Comparison of ENCODE assay signal across 11 cellular contexts in genomic region chr19:18174983-18175382, GRCh38. TPM values are rescaled to one million over a fixed set of nuclear protein-coding genes. Genes with fewer than 3 reads are reported as not detected.
DNase-seq lines count a peak whose midpoint lies in the region; ATAC-seq, FAIRE-seq and TF ChIP-seq lines count a peak whose summit lies in the region.
"Had no signal": no experiment of that assay in that cellular context is flagged by ENCODE, and none has a peak within 500 bp of the region (broad histone marks: within the 10 kb centered on the region; RNA-seq: fewer than 3 reads in every experiment).

No MANE protein-coding gene starts in this region.

- H3K4me1 ChIP-seq in CD4-positive, alpha-beta memory T cell (ENCODE audit: insufficient read depth, low read length), result peaks cover 18% of the 10 kb centered on the region
- peaks cover 14 to 28% of the 10 kb centered on the region in 2 experiments for H3K4me1 ChIP-seq in K562 (replicated peaks in 1 of 2; ENCODE audit: control insufficient read depth in 2 of 2, insufficient read depth in 2 of 2, low read length in 2 of 2)
- peaks cover 5 to 13% of the 10 kb centered on the region in 2 donors for H3K4me1 ChIP-seq in naive thymus-derived CD4-positive, alpha-beta T cell (ENCODE audit: control insufficient read depth in 2 of 2, insufficient read depth in 2 of 2, low read length in 2 of 2)

- no peak for TF ChIP-seq CTCF in K562 (IDR thresholded peaks at IDR 0.05 in 2 of 3, conservative IDR thresholded peaks at IDR 0.05 in 1 of 3; ENCODE audit: insufficient read depth in 2 of 3, low read depth in 1 of 3, low read length in 3 of 3)

- H3K9me3 ChIP-seq in CD4-positive, alpha-beta memory T cell (ENCODE audit: control insufficient read depth in 1 of 2, low read length in 2 of 2), result no peaks in the 10 kb centered on the region
- no peaks in the 10 kb centered on the region for H3K9me3 ChIP-seq in K562 (replicated peaks; ENCODE audit: control insufficient read depth, insufficient read depth, low read depth, low read length)
- no peaks in the 10 kb centered on the region for H3K9me3 ChIP-seq in naive thymus-derived CD4-positive, alpha-beta T cell (ENCODE audit: control insufficient read depth in 2 of 3, low read length in 3 of 3)

- no peak for DNase-seq in CD4-positive, alpha-beta memory T cell
- peak in 2 of 4 experiments; percentile 10 to 25 for DNase-seq in K562 (ENCODE audit: extremely low read depth in 1 of 4, low spot score in 3 of 4)
- no peak for DNase-seq in naive thymus-derived CD4-positive, alpha-beta T cell
- DNase-seq in COLO668 (lab: John Stamatoyannopoulos, UW; ENCODE audit: unreplicated experiment), result no peak
- DNase-seq in hypothalamus (lab: John Stamatoyannopoulos, UW), result no peak
- DNase-seq: effector CD8-positive, alpha-beta T cell; nephron progenitor cell had no signal

- no peaks in the 10 kb centered on the region for H3K9me1 ChIP-seq in K562 (ENCODE audit: control insufficient read depth, insufficient read depth, low read length)

- CTCF ChIA-PET in CD4-positive, alpha-beta memory T cell (lab: Charles Lee; ENCODE audit: partially characterized antibody), result interaction anchor here (0.8 to 1.5 kb wide), 3 partner anchors 63 to 83 kb away, joined by 4 to 6 read pairs (median 4); no protein-coding TSS in a partner anchor
- CTCF ChIA-PET in K562 (lab: Yijun Ruan, JAX; ENCODE audit: low intra/inter-chr PET ratio), result no interaction called here
- CTCF ChIA-PET in naive thymus-derived CD4-positive, alpha-beta T cell (lab: Charles Lee), result interaction anchor here (0.9 to 2.1 kb wide), 2 partner anchors 13 to 17 kb away, joined by 3 to 4 read pairs; no protein-coding TSS in a partner anchor

- TF ChIP-seq POLR2A in K562 (conservative IDR thresholded peaks at IDR 0.05), result no peak

- no peaks in the 10 kb centered on the region for H3K27me3 Mint-ChIP-seq in CD4-positive, alpha-beta memory T cell
- no peaks in the 10 kb centered on the region for H3K27me3 Mint-ChIP-seq in IgD-negative memory B cell
- H3K27me3 Mint-ChIP-seq in naive thymus-derived CD4-positive, alpha-beta T cell, result no peaks in the 10 kb centered on the region

- FAIRE-seq in K562 (lab: Jason Lieb, UNC), result no peak

- peaks cover 5 to 7% of the 10 kb centered on the region in 2 donors for H3K36me3 Mint-ChIP-seq in CD4-positive, alpha-beta memory T cell
- peaks cover 21% of the 10 kb centered on the region for H3K36me3 Mint-ChIP-seq in IgD-negative memory B cell
- H3K36me3 Mint-ChIP-seq in naive thymus-derived CD4-positive, alpha-beta T cell, result peaks cover 0 to 25% (median 0%) of the 10 kb centered on the region in 5 donors

- H4K20me1 ChIP-seq in K562 (replicated peaks; ENCODE audit: control insufficient read depth, insufficient read depth, low read length), result no peaks in the 10 kb centered on the region

- H2AFZ ChIP-seq in K562 (ENCODE audit: low read depth, low read length), result peak overlapping the region; percentile 23

- H3K27me3 ChIP-seq in CD4-positive, alpha-beta memory T cell (ENCODE audit: insufficient read depth, low read length), result no peaks in the 10 kb centered on the region
- H3K27me3 ChIP-seq in K562 (ENCODE audit: control insufficient read depth in 2 of 2, insufficient read depth in 2 of 2, low read length in 2 of 2), result no peaks in the 10 kb centered on the region
- H3K27me3 ChIP-seq in naive thymus-derived CD4-positive, alpha-beta T cell (ENCODE audit: control insufficient read depth in 2 of 2, insufficient read depth in 2 of 2, low read length in 2 of 2), result no peaks in the 10 kb centered on the region

- peaks cover 3 to 20% (median 9%) of the 10 kb centered on the region in 4 donors for H3K4me1 Mint-ChIP-seq in CD4-positive, alpha-beta memory T cell
- peaks cover 27 to 51% (median 47%) of the 10 kb centered on the region in 3 donors for H3K4me1 Mint-ChIP-seq in IgD-negative memory B cell
- H3K4me1 Mint-ChIP-seq in naive thymus-derived CD4-positive, alpha-beta T cell, result peaks cover 0 to 29% (median 9%) of the 10 kb centered on the region in 7 donors

- H3K9me3 Mint-ChIP-seq in CD4-positive, alpha-beta memory T cell, result no peaks in the 10 kb centered on the region
- H3K9me3 Mint-ChIP-seq in IgD-negative memory B cell, result no peaks in the 10 kb centered on the region
- H3K9me3 Mint-ChIP-seq in naive thymus-derived CD4-positive, alpha-beta T cell, result no peaks in the 10 kb centered on the region
- H3K9me3 Mint-ChIP-seq: nephron progenitor cell had no signal

- BruUV-seq in K562 (replicated peaks; lab: Mats Ljungman, UMichigan), result no TSS peak

- peak overlapping the region; percentile 60 to 97; a peak in 3 of 4 replicates for H3K9ac ChIP-seq in K562 (ENCODE audit: insufficient read depth in 1 of 2, low read depth in 2 of 2, low read length in 2 of 2)

- no peak overlapping the region for H3K4me3 ChIP-seq in CD4-positive, alpha-beta memory T cell (ENCODE audit: low read length in 2 of 2)
- H3K4me3 ChIP-seq in K562, result peak overlapping the region; percentile 51
- no peak overlapping the region for H3K4me3 ChIP-seq in naive thymus-derived CD4-positive, alpha-beta T cell (ENCODE audit: low read length)

- H3K27ac ChIP-seq in CD4-positive, alpha-beta memory T cell (ENCODE audit: low read depth, low read length), result no peak overlapping the region
- peak overlapping the region; percentile 6; the same call in 2 of the 3 replicates for H3K27ac ChIP-seq in K562 (ENCODE audit: extremely low read depth, low read depth, low read length)
- no peak overlapping the region for H3K27ac ChIP-seq in naive thymus-derived CD4-positive, alpha-beta T cell (ENCODE audit: low read depth, low read length)

- WGBS in K562 (ENCODE audit: insufficient coverage, low coverage, missing lambda C conversion rate), result 39% methylated on average over 11 of the region's 11 CpGs

- H3K4me2 ChIP-seq in K562 (ENCODE audit: insufficient read depth, low read length), result peak overlapping the region; percentile 88

- in situ Hi-C loops in K562 (cut with MboI), result no loop called here

- peak overlapping the region in 6 of 8 donors; percentile 10 to 93 (median 34) for H3K4me3 Mint-ChIP-seq in CD4-positive, alpha-beta memory T cell
- peak overlapping the region; percentile 95 to 99 (median 98) for H3K4me3 Mint-ChIP-seq in IgD-negative memory B cell
- peak overlapping the region in 9 of 10 donors; percentile 9 to 94 (median 38) for H3K4me3 Mint-ChIP-seq in naive thymus-derived CD4-positive, alpha-beta T cell

- TF ChIP-seq EP300 in K562 (IDR thresholded peaks at IDR 0.05; ENCODE audit: low read length), result no peak

- peaks cover 15% of the 10 kb centered on the region for H3K79me2 ChIP-seq in K562 (ENCODE audit: control insufficient read depth, insufficient read depth, low read length)

- no peaks in the 10 kb centered on the region for H3K36me3 ChIP-seq in CD4-positive, alpha-beta memory T cell (ENCODE audit: insufficient read depth, low read length)
- H3K36me3 ChIP-seq in K562 (ENCODE audit: control insufficient read depth, insufficient read depth, low read length), result peaks cover 42% of the 10 kb centered on the region; the same call in 2 of the 3 replicates
- no peaks in the 10 kb centered on the region for H3K36me3 ChIP-seq in naive thymus-derived CD4-positive, alpha-beta T cell (ENCODE audit: control insufficient read depth in 2 of 3, insufficient read depth in 3 of 3, low read length in 3 of 3)

- intact Hi-C loops in CD4-positive, alpha-beta memory T cell (cut with micrococcal nuclease), result loop anchor here (2.0 kb wide), 1 partner anchor 22 kb away; the partner anchor contains the start of gene PIK3R2
- intact Hi-C loops in K562 (cut with micrococcal nuclease), result no loop called here
- intact Hi-C loops in naive thymus-derived CD4-positive, alpha-beta T cell (cut with micrococcal nuclease), result loop anchor here in 1 of 2 donors (1.0 kb wide), 1 partner anchor 17 kb away; no protein-coding TSS in a partner anchor

- POLR2A ChIA-PET in CD4-positive, alpha-beta memory T cell (lab: Charles Lee; ENCODE audit: partially characterized antibody), result interaction anchor here (1.0 to 1.6 kb wide), 5 partner anchors 11 to 105 kb away, joined by 3 to 8 read pairs (median 4); partner anchors contain the start of gene IL12RB1
- POLR2A ChIA-PET in K562 (lab: Yijun Ruan, JAX), result interaction anchor here (0.6 kb wide), 2 partner anchors 9 to 18 kb away, joined by 3 to 4 read pairs; partner anchors contain the start of gene MPV17L2
- POLR2A ChIA-PET in naive thymus-derived CD4-positive, alpha-beta T cell (lab: Charles Lee), result interaction anchor here (0.8 to 1.6 kb wide), 3 partner anchors 10 to 57 kb away, joined by 3 to 11 read pairs (median 3); partner anchors contain the start of gene MPV17L2

- ATAC-seq in K562, result no peak
- ATAC-seq in naive thymus-derived CD4-positive, alpha-beta T cell, result no peak
- ATAC-seq in esophagus mucosa, result no peak
- ATAC-seq in GM18909 (IDR thresholded peaks at IDR 0.05; ENCODE audit: poor library complexity, unreplicated experiment), result no peak

- no peak for TF ChIP-seq RAD21 in K562 (CRISPR knock-in tag; conservative IDR thresholded peaks at IDR 0.05 in 1 of 2, IDR thresholded peaks at IDR 0.05 in 1 of 2)

- H3K27ac Mint-ChIP-seq in CD4-positive, alpha-beta memory T cell, result peak overlapping the region in 1 of 7 donors; percentile 76
- peak overlapping the region; percentile 98 to 99 (median 99) for H3K27ac Mint-ChIP-seq in IgD-negative memory B cell
- no peak overlapping the region for H3K27ac Mint-ChIP-seq in naive thymus-derived CD4-positive, alpha-beta T cell
- H3K27ac Mint-ChIP-seq: nephron progenitor cell had no signal

RNA-seq across cellular contexts. Expression of gene IFI30, which starts 1.4 kb away (rescaled TPM):
- total RNA-seq in CD4-positive, alpha-beta memory T cell, result 10 to 100 TPM; 48.3 to 56.9 TPM
- 10 to 100 TPM in 1 of 2 donors, 1 to 10 TPM in 1; 6.3 to 16.7 TPM for polyA plus RNA-seq in CD4-positive, alpha-beta memory T cell
- 473 TPM for polyA plus RNA-seq in IgD-negative memory B cell
- total RNA-seq in K562 (2011; cell fraction: chromatin; rRNA removed; ENCODE audit: low replicate concordance), result 38.5 and 88.6 TPM in 2 replicates
- 187 and 195 TPM in 2 replicates for total RNA-seq in K562 (2011; cell fraction: nucleolus; rRNA removed)
- 104 and 132 TPM in 2 replicates for total RNA-seq in K562 (2011; cell fraction: nucleoplasm; rRNA removed)
- 109 and 168 TPM in 2 replicates for total RNA-seq in K562 (2014; rRNA removed)
- 56.6 and 63.7 TPM in 2 replicates for total RNA-seq in K562 (2014; rRNA removed; fragmentation: Illumina TruSeq; extraction: Trizol)
- total RNA-seq in K562 (2015; rRNA removed; fragmentation: Illumina TruSeq; extraction: Trizol), result 74.3 and 78.9 TPM in 2 replicates
- total RNA-seq in K562 (2021), result 103 and 119 TPM in 2 replicates
- polyA plus RNA-seq in K562 (2011; rRNA removed), result 68.3 and 111 TPM in 2 replicates
- polyA plus RNA-seq in K562 (2011; cell fraction: cytosol; rRNA removed), result 119 and 287 TPM in 2 replicates
- 39.3 and 70.8 TPM in 2 replicates for polyA plus RNA-seq in K562 (2011; cell fraction: nucleus; rRNA removed)
- polyA plus RNA-seq in K562 (2012), result 58.1 and 113 TPM in 2 replicates
- polyA plus RNA-seq in K562 (2014; fragmentation: Illumina TruSeq; extraction: Trizol), result 108 and 148 TPM in 2 replicates
- polyA plus RNA-seq in K562 (2014; fragmentation: Nextera tagmentation; extraction: Ambion mirVana), result 100 to 1,000 TPM; 343 to 430 TPM
- polyA plus RNA-seq in K562 (2014; rRNA removed), result 129 and 166 TPM in 2 replicates
- 52.6 and 94.8 TPM in 2 replicates for polyA minus RNA-seq in K562 (2011; rRNA and poly(A)+ RNA removed)
- 53.2 and 63.4 TPM in 2 replicates for polyA minus RNA-seq in K562 (2011; cell fraction: cytosol; rRNA and poly(A)+ RNA removed)
- polyA minus RNA-seq in K562 (2011; cell fraction: nucleus; rRNA and poly(A)+ RNA removed), result 10.0 and 11.3 TPM in 2 replicates
- 100 to 1,000 TPM in 2 of 5 experiments, 10 to 100 TPM in 3; 51.3 to 514 (median 59.5) TPM for total RNA-seq in naive thymus-derived CD4-positive, alpha-beta T cell
- polyA plus RNA-seq in naive thymus-derived CD4-positive, alpha-beta T cell, result 1 to 10 TPM; 6.7 to 7.6 TPM
- total RNA-seq in esophagus mucosa, result 17.0 TPM

RNA-seq across cellular contexts. Expression of gene MPV17L2, which starts 18.0 kb away (rescaled TPM):
- total RNA-seq in CD4-positive, alpha-beta memory T cell, result 1 to 10 TPM; 7.6 to 7.8 TPM
- polyA plus RNA-seq in CD4-positive, alpha-beta memory T cell, result 10 to 100 TPM; 10.5 to 13.7 TPM
- polyA plus RNA-seq in IgD-negative memory B cell, result 16.6 TPM
- 8.8 and 30.9 TPM in 2 replicates for total RNA-seq in K562 (2011; cell fraction: chromatin; rRNA removed; ENCODE audit: low replicate concordance)
- total RNA-seq in K562 (2011; cell fraction: nucleolus; rRNA removed), result 42.9 and 46.5 TPM in 2 replicates
- 23.2 and 24.7 TPM in 2 replicates for total RNA-seq in K562 (2011; cell fraction: nucleoplasm; rRNA removed)
- total RNA-seq in K562 (2014; rRNA removed), result 37.8 and 54.6 TPM in 2 replicates
- 11.7 and 21.1 TPM in 2 replicates for total RNA-seq in K562 (2014; rRNA removed; fragmentation: Illumina TruSeq; extraction: Trizol)
- total RNA-seq in K562 (2015; rRNA removed; fragmentation: Illumina TruSeq; extraction: Trizol), result 27.8 and 28.5 TPM in 2 replicates
- 31.7 and 33.8 TPM in 2 replicates for total RNA-seq in K562 (2021)
- polyA plus RNA-seq in K562 (2011; rRNA removed), result 28.4 and 49.3 TPM in 2 replicates
- polyA plus RNA-seq in K562 (2011; cell fraction: cytosol; rRNA removed), result 61.2 and 112 TPM in 2 replicates
- polyA plus RNA-seq in K562 (2011; cell fraction: nucleus; rRNA removed), result 20.0 and 27.3 TPM in 2 replicates
- polyA plus RNA-seq in K562 (2012), result 30.6 and 34.2 TPM in 2 replicates
- 60.2 and 60.9 TPM in 2 replicates for polyA plus RNA-seq in K562 (2014; fragmentation: Illumina TruSeq; extraction: Trizol)
- 10 to 100 TPM; 10.6 to 11.0 TPM for polyA plus RNA-seq in K562 (2014; fragmentation: Nextera tagmentation; extraction: Ambion mirVana)
- 60.0 and 67.1 TPM in 2 replicates for polyA plus RNA-seq in K562 (2014; rRNA removed)
- polyA minus RNA-seq in K562 (2011; rRNA and poly(A)+ RNA removed), result 14.7 and 21.0 TPM in 2 replicates
- 13.2 and 21.0 TPM in 2 replicates for polyA minus RNA-seq in K562 (2011; cell fraction: cytosol; rRNA and poly(A)+ RNA removed)
- 10.2 and 11.6 TPM in 2 replicates for polyA minus RNA-seq in K562 (2011; cell fraction: nucleus; rRNA and poly(A)+ RNA removed)
- 1 to 10 TPM; 4.8 to 9.4 (median 6.7) TPM for total RNA-seq in naive thymus-derived CD4-positive, alpha-beta T cell
- 10 to 100 TPM in 1 of 2 donors, 1 to 10 TPM in 1; 7.0 to 15.5 TPM for polyA plus RNA-seq in naive thymus-derived CD4-positive, alpha-beta T cell
- 6.8 TPM for total RNA-seq in esophagus mucosa

RNA-seq across cellular contexts. Expression of gene PIK3R2, which starts 22.0 kb away (rescaled TPM):
- 10 to 100 TPM; 18.1 to 23.0 TPM for total RNA-seq in CD4-positive, alpha-beta memory T cell
- polyA plus RNA-seq in CD4-positive, alpha-beta memory T cell, result 1 to 10 TPM; 1.5 to 6.6 TPM
- polyA plus RNA-seq in IgD-negative memory B cell (2.1 TPM), K562 (2011; rRNA removed) (5.3 and 7.8 TPM in 2 replicates), K562 (2014; fragmentation: Illumina TruSeq; extraction: Trizol) (1.5 and 1.6 TPM in 2 replicates), K562 (2014; fragmentation: Nextera tagmentation; extraction: Ambion mirVana) (under 1 TPM; 0.39 to 0.65 TPM), K562 (2014; rRNA removed) (6.1 and 14.0 TPM in 2 replicates)
- total RNA-seq in K562 (2011; cell fraction: chromatin; rRNA removed; ENCODE audit: low replicate concordance), result 17.4 and 45.8 TPM in 2 replicates
- 15.9 and 22.2 TPM in 2 replicates for total RNA-seq in K562 (2011; cell fraction: nucleolus; rRNA removed)
- 10.8 and 13.3 TPM in 2 replicates for total RNA-seq in K562 (2011; cell fraction: nucleoplasm; rRNA removed)
- total RNA-seq in K562 (2014; rRNA removed) (10.8 and 15.3 TPM in 2 replicates), K562 (2014; rRNA removed; fragmentation: Illumina TruSeq; extraction: Trizol) (3.3 and 4.7 TPM in 2 replicates), K562 (2015; rRNA removed; fragmentation: Illumina TruSeq; extraction: Trizol) (6.6 and 6.8 TPM in 2 replicates), K562 (2021) (37.9 and 41.2 TPM in 2 replicates), esophagus mucosa (35.6 TPM)
- polyA plus RNA-seq in K562 (2011; cell fraction: cytosol; rRNA removed), result 5.8 and 9.6 TPM in 2 replicates
- 15.7 and 21.7 TPM in 2 replicates for polyA plus RNA-seq in K562 (2011; cell fraction: nucleus; rRNA removed)
- polyA plus RNA-seq in K562 (2012), result 16.2 and 18.1 TPM in 2 replicates
- 4.9 and 5.2 TPM in 2 replicates for polyA minus RNA-seq in K562 (2011; rRNA and poly(A)+ RNA removed)
- polyA minus RNA-seq in K562 (2011; cell fraction: cytosol; rRNA and poly(A)+ RNA removed), result 19.0 and 26.3 TPM in 2 replicates
- polyA minus RNA-seq in K562 (2011; cell fraction: nucleus; rRNA and poly(A)+ RNA removed), result 5.9 and 12.0 TPM in 2 replicates
- 10 to 100 TPM; 12.3 to 24.6 (median 16.4) TPM for total RNA-seq in naive thymus-derived CD4-positive, alpha-beta T cell
- polyA plus RNA-seq in naive thymus-derived CD4-positive, alpha-beta T cell, result 1 to 10 TPM; 2.2 to 5.1 TPM

RNA-seq across cellular contexts. Expression of gene RAB3A, which starts 28.9 kb away (rescaled TPM):
- total RNA-seq in CD4-positive, alpha-beta memory T cell, result 1 to 10 TPM; 4.7 to 4.8 TPM
- 1 to 10 TPM in 1 of 2 donors, under 1 TPM in 1; 0.59 to 1.0 TPM for polyA plus RNA-seq in CD4-positive, alpha-beta memory T cell
- 1.5 TPM for polyA plus RNA-seq in IgD-negative memory B cell
- total RNA-seq in K562 (2011; cell fraction: chromatin; rRNA removed; ENCODE audit: low replicate concordance), result 10.4 and 16.2 TPM in 2 replicates
- total RNA-seq in K562 (2011; cell fraction: nucleolus; rRNA removed), result 8.7 and 9.3 TPM in 2 replicates
- total RNA-seq in K562 (2011; cell fraction: nucleoplasm; rRNA removed), result 7.6 and 8.3 TPM in 2 replicates
- total RNA-seq in K562 (2014; rRNA removed), result 0.86 and 2.5 TPM in 2 replicates
- 0.26 and 0.69 TPM in 2 replicates for total RNA-seq in K562 (2014; rRNA removed; fragmentation: Illumina TruSeq; extraction: Trizol)
- total RNA-seq in K562 (2015; rRNA removed; fragmentation: Illumina TruSeq; extraction: Trizol), result 1.6 and 1.7 TPM in 2 replicates
- total RNA-seq in K562 (2021), result 3.7 and 5.1 TPM in 2 replicates
- 0.84 and 2.9 TPM in 2 replicates for polyA plus RNA-seq in K562 (2011; rRNA removed)
- polyA plus RNA-seq in K562 (2011; cell fraction: cytosol; rRNA removed), result 1.7 and 3.2 TPM in 2 replicates
- 4.7 and 6.5 TPM in 2 replicates for polyA plus RNA-seq in K562 (2011; cell fraction: nucleus; rRNA removed)
- 1.5 and 2.0 TPM in 2 replicates for polyA plus RNA-seq in K562 (2012)
- 1.9 and 2.8 TPM in 2 replicates for polyA plus RNA-seq in K562 (2014; fragmentation: Illumina TruSeq; extraction: Trizol)
- under 1 TPM in 1 of 2 experiments, not detected in 1; 0.17 TPM for polyA plus RNA-seq in K562 (2014; fragmentation: Nextera tagmentation; extraction: Ambion mirVana)
- polyA plus RNA-seq in K562 (2014; rRNA removed), result 0.94 and 1.00 TPM in 2 replicates
- 6.4 and 9.5 TPM in 2 replicates for polyA minus RNA-seq in K562 (2011; rRNA and poly(A)+ RNA removed)
- 5.4 and 7.2 TPM in 2 replicates for polyA minus RNA-seq in K562 (2011; cell fraction: cytosol; rRNA and poly(A)+ RNA removed)
- 3.9 and 8.4 TPM in 2 replicates for polyA minus RNA-seq in K562 (2011; cell fraction: nucleus; rRNA and poly(A)+ RNA removed)
- 10 to 100 TPM in 2 of 5 experiments, 1 to 10 TPM in 3; 5.7 to 16.7 (median 8.8) TPM for total RNA-seq in naive thymus-derived CD4-positive, alpha-beta T cell
- polyA plus RNA-seq in naive thymus-derived CD4-positive, alpha-beta T cell, result 1 to 10 TPM; 1.9 to 3.3 TPM
- 1.1 TPM for total RNA-seq in esophagus mucosa

RNA-seq across cellular contexts. Expression of gene PDE4C, which starts 51.3 kb away (rescaled TPM):
- total RNA-seq in CD4-positive, alpha-beta memory T cell, result under 1 TPM in 1 of 2 experiments, not detected in 1; 0.52 TPM
- polyA plus RNA-seq in CD4-positive, alpha-beta memory T cell, result not detected
- polyA plus RNA-seq in IgD-negative memory B cell (not detected), K562 (2011; rRNA removed) (0.60 and 0.81 TPM in 2 replicates), K562 (2014; fragmentation: Illumina TruSeq; extraction: Trizol) (0.06 and 0.24 TPM in 2 replicates), K562 (2014; fragmentation: Nextera tagmentation; extraction: Ambion mirVana) (under 1 TPM; 0.04 to 0.08 TPM), K562 (2014; rRNA removed) (0.81 and 0.89 TPM in 2 replicates)
- 1.9 and 5.1 TPM in 2 replicates for total RNA-seq in K562 (2011; cell fraction: chromatin; rRNA removed; ENCODE audit: low replicate concordance)
- 2.2 and 3.0 TPM in 2 replicates for total RNA-seq in K562 (2011; cell fraction: nucleolus; rRNA removed)
- 1.3 and 1.6 TPM in 2 replicates for total RNA-seq in K562 (2011; cell fraction: nucleoplasm; rRNA removed)
- total RNA-seq in K562 (2014; rRNA removed) (0.16 and 0.91 TPM in 2 replicates), K562 (2014; rRNA removed; fragmentation: Illumina TruSeq; extraction: Trizol) (0.11 and 0.29 TPM in 2 replicates), K562 (2015; rRNA removed; fragmentation: Illumina TruSeq; extraction: Trizol) (not detected in 2 replicates), K562 (2021) (0.29 and 0.45 TPM in 2 replicates), esophagus mucosa (0.16 TPM)
- 0.83 and 0.88 TPM in 2 replicates for polyA plus RNA-seq in K562 (2011; cell fraction: cytosol; rRNA removed)
- polyA plus RNA-seq in K562 (2011; cell fraction: nucleus; rRNA removed), result 4.1 and 6.8 TPM in 2 replicates
- 0.17 and 0.22 TPM in 2 replicates for polyA plus RNA-seq in K562 (2012)
- polyA minus RNA-seq in K562 (2011; rRNA and poly(A)+ RNA removed), result 0.18 TPM in 1 of 2 replicates, not detected in the other
- 0.86 TPM in 1 of 2 replicates, not detected in the other for polyA minus RNA-seq in K562 (2011; cell fraction: cytosol; rRNA and poly(A)+ RNA removed)
- 1.1 and 1.8 TPM in 2 replicates for polyA minus RNA-seq in K562 (2011; cell fraction: nucleus; rRNA and poly(A)+ RNA removed)
- total RNA-seq in naive thymus-derived CD4-positive, alpha-beta T cell, result not detected
- not detected for polyA plus RNA-seq in naive thymus-derived CD4-positive, alpha-beta T cell
- total RNA-seq: subcutaneous adipose tissue had no signal

Comparison
In these comparisons a context has a peak if more than half of its experiments do, and no peak if none do; other contexts are left out.
1. H3K27ac Mint-ChIP-seq: peak in IgD-negative memory B cell (3 of 3); none in naive thymus-derived CD4-positive, alpha-beta T cell (0 of 9).
2. H3K4me3 Mint-ChIP-seq: peak in every context shown above with its lines; median percentile 98 in IgD-negative memory B cell; 38 in naive thymus-derived CD4-positive, alpha-beta T cell; 34 in CD4-positive, alpha-beta memory T cell.